Comparison of ENCODE assay signal across 2 cellular contexts in the genomic region with DNA sequence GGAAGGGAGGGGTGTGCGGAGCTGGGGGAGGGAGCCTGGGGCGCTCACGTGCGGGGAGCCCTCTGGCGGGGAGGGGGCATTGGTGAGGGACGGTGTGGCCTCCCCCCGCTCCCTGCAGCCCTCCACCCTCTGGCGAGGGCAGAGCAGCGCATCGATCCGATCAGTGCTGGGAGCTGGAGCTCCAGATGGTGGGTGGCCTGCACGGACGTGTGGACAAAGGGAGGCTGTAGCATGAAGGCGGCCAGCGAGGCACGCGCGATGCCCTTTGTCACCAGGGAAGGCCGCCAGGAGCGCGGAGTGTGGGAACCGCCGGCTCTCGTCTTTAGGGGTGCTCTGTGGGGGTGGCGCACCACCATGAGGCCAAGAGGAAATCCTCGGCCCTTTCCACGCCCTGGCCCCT.
TF ChIP-seq lines count a peak whose summit lies in the region.

No MANE protein-coding gene starts in this region.

TF ChIP-seq in HepG2, 621 proteins besides CTCF, POLR2A, EP300 and RAD21:
- TF ChIP-seq, protein P1, sequence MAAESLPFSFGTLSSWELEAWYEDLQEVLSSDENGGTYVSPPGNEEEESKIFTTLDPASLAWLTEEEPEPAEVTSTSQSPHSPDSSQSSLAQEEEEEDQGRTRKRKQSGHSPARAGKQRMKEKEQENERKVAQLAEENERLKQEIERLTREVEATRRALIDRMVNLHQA (CRISPR knock-in tag; IDR thresholded peaks at IDR 0.05), result no peak
- TF ChIP-seq, protein P2, sequence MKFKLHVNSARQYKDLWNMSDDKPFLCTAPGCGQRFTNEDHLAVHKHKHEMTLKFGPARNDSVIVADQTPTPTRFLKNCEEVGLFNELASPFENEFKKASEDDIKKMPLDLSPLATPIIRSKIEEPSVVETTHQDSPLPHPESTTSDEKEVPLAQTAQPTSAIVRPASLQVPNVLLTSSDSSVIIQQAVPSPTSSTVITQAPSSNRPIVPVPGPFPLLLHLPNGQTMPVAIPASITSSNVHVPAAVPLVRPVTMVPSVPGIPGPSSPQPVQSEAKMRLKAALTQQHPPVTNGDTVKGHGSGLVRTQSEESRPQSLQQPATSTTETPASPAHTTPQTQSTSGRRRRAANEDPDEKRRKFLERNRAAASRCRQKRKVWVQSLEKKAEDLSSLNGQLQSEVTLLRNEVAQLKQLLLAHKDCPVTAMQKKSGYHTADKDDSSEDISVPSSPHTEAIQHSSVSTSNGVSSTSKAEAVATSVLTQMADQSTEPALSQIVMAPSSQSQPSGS (CRISPR knock-in tag; IDR thresholded peaks at IDR 0.05), result no peak
- no peak for TF ChIP-seq NFE2 (CRISPR knock-in tag; IDR thresholded peaks at IDR 0.05)
- TF ChIP-seq AGO2 (optimal IDR thresholded peaks at IDR 0.05; ENCODE audit: low read depth, low read length), result no peak
- TF ChIP-seq NCOA2 (CRISPR knock-in tag; IDR thresholded peaks at IDR 0.05), result no peak
- no peak for TF ChIP-seq NCOA1 (CRISPR knock-in tag; IDR thresholded peaks at IDR 0.05)
- no peak for TF ChIP-seq PAF1 (CRISPR knock-in tag; IDR thresholded peaks at IDR 0.05)
- TF ChIP-seq, protein P3, sequence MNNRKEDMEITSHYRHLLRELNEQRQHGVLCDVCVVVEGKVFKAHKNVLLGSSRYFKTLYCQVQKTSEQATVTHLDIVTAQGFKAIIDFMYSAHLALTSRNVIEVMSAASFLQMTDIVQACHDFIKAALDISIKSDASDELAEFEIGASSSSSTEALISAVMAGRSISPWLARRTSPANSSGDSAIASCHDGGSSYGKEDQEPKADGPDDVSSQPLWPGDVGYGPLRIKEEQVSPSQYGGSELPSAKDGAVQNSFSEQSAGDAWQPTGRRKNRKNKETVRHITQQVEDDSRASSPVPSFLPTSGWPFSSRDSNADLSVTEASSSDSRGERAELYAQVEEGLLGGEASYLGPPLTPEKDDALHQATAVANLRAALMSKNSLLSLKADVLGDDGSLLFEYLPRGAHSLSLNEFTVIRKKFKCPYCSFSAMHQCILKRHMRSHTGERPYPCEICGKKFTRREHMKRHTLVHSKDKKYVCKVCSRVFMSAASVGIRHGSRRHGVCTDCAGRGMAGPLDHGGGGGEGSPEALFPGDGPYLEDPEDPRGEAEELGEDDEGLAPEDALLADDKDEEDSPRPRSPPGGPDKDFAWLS (CRISPR knock-in tag; IDR thresholded peaks at IDR 0.05; ENCODE audit: borderline replicate concordance), result no peak
- TF ChIP-seq POGZ (CRISPR knock-in tag; IDR thresholded peaks at IDR 0.05), result no peak
- TF ChIP-seq, protein P4, sequence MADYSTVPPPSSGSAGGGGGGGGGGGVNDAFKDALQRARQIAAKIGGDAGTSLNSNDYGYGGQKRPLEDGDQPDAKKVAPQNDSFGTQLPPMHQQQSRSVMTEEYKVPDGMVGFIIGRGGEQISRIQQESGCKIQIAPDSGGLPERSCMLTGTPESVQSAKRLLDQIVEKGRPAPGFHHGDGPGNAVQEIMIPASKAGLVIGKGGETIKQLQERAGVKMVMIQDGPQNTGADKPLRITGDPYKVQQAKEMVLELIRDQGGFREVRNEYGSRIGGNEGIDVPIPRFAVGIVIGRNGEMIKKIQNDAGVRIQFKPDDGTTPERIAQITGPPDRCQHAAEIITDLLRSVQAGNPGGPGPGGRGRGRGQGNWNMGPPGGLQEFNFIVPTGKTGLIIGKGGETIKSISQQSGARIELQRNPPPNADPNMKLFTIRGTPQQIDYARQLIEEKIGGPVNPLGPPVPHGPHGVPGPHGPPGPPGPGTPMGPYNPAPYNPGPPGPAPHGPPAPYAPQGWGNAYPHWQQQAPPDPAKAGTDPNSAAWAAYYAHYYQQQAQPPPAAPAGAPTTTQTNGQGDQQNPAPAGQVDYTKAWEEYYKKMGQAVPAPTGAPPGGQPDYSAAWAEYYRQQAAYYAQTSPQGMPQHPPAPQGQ (CRISPR knock-in tag; IDR thresholded peaks at IDR 0.05; ENCODE audit: borderline replicate concordance), result no peak
- no peak for TF ChIP-seq ZNF7 (CRISPR knock-in tag; IDR thresholded peaks at IDR 0.05)
- TF ChIP-seq SATB2 (CRISPR knock-in tag; IDR thresholded peaks at IDR 0.05), result no peak

TF ChIP-seq in WTC11, 78 proteins besides CTCF, POLR2A, EP300 and RAD21 (continues in another document):
- no peak for TF ChIP-seq FOXP1 (CRISPR knock-in tag; IDR thresholded peaks at IDR 0.05; ENCODE audit: borderline replicate concordance)
- TF ChIP-seq SMAD3 (CRISPR knock-in tag; IDR thresholded peaks at IDR 0.05; ENCODE audit: borderline replicate concordance), result no peak
- TF ChIP-seq, protein P5, sequence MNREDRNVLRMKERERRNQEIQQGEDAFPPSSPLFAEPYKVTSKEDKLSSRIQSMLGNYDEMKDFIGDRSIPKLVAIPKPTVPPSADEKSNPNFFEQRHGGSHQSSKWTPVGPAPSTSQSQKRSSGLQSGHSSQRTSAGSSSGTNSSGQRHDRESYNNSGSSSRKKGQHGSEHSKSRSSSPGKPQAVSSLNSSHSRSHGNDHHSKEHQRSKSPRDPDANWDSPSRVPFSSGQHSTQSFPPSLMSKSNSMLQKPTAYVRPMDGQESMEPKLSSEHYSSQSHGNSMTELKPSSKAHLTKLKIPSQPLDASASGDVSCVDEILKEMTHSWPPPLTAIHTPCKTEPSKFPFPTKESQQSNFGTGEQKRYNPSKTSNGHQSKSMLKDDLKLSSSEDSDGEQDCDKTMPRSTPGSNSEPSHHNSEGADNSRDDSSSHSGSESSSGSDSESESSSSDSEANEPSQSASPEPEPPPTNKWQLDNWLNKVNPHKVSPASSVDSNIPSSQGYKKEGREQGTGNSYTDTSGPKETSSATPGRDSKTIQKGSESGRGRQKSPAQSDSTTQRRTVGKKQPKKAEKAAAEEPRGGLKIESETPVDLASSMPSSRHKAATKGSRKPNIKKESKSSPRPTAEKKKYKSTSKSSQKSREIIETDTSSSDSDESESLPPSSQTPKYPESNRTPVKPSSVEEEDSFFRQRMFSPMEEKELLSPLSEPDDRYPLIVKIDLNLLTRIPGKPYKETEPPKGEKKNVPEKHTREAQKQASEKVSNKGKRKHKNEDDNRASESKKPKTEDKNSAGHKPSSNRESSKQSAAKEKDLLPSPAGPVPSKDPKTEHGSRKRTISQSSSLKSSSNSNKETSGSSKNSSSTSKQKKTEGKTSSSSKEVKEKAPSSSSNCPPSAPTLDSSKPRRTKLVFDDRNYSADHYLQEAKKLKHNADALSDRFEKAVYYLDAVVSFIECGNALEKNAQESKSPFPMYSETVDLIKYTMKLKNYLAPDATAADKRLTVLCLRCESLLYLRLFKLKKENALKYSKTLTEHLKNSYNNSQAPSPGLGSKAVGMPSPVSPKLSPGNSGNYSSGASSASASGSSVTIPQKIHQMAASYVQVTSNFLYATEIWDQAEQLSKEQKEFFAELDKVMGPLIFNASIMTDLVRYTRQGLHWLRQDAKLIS (CRISPR knock-in tag; IDR thresholded peaks at IDR 0.05; ENCODE audit: borderline replicate concordance), result no peak
- TF ChIP-seq FOXK1 (CRISPR knock-in tag; IDR thresholded peaks at IDR 0.05), result no peak
- TF ChIP-seq, protein P6, sequence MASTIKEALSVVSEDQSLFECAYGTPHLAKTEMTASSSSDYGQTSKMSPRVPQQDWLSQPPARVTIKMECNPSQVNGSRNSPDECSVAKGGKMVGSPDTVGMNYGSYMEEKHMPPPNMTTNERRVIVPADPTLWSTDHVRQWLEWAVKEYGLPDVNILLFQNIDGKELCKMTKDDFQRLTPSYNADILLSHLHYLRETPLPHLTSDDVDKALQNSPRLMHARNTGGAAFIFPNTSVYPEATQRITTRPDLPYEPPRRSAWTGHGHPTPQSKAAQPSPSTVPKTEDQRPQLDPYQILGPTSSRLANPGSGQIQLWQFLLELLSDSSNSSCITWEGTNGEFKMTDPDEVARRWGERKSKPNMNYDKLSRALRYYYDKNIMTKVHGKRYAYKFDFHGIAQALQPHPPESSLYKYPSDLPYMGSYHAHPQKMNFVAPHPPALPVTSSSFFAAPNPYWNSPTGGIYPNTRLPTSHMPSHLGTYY (CRISPR knock-in tag; IDR thresholded peaks at IDR 0.05), result no peak
- no peak for TF ChIP-seq PRRX2 (CRISPR knock-in tag; IDR thresholded peaks at IDR 0.05)
- TF ChIP-seq, protein P2 (CRISPR knock-in tag; IDR thresholded peaks at IDR 0.05; ENCODE audit: borderline replicate concordance, low read depth), result no peak
- TF ChIP-seq, protein P7, sequence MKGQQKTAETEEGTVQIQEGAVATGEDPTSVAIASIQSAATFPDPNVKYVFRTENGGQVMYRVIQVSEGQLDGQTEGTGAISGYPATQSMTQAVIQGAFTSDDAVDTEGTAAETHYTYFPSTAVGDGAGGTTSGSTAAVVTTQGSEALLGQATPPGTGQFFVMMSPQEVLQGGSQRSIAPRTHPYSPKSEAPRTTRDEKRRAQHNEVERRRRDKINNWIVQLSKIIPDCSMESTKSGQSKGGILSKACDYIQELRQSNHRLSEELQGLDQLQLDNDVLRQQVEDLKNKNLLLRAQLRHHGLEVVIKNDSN (CRISPR knock-in tag; IDR thresholded peaks at IDR 0.05), result no peak
- no peak for TF ChIP-seq ZNF263 (CRISPR knock-in tag; IDR thresholded peaks at IDR 0.05; ENCODE audit: low read depth)
- TF ChIP-seq, protein P8, sequence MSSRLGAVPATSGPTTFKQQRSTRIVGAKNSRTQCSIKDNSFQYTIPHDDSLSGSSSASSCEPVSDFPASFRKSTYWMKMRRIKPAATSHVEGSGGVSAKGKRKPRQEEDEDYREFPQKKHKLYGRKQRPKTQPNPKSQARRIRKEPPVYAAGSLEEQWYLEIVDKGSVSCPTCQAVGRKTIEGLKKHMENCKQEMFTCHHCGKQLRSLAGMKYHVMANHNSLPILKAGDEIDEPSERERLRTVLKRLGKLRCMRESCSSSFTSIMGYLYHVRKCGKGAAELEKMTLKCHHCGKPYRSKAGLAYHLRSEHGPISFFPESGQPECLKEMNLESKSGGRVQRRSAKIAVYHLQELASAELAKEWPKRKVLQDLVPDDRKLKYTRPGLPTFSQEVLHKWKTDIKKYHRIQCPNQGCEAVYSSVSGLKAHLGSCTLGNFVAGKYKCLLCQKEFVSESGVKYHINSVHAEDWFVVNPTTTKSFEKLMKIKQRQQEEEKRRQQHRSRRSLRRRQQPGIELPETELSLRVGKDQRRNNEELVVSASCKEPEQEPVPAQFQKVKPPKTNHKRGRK (CRISPR knock-in tag; IDR thresholded peaks at IDR 0.05; ENCODE audit: borderline replicate concordance), result no peak
- TF ChIP-seq, protein P9, sequence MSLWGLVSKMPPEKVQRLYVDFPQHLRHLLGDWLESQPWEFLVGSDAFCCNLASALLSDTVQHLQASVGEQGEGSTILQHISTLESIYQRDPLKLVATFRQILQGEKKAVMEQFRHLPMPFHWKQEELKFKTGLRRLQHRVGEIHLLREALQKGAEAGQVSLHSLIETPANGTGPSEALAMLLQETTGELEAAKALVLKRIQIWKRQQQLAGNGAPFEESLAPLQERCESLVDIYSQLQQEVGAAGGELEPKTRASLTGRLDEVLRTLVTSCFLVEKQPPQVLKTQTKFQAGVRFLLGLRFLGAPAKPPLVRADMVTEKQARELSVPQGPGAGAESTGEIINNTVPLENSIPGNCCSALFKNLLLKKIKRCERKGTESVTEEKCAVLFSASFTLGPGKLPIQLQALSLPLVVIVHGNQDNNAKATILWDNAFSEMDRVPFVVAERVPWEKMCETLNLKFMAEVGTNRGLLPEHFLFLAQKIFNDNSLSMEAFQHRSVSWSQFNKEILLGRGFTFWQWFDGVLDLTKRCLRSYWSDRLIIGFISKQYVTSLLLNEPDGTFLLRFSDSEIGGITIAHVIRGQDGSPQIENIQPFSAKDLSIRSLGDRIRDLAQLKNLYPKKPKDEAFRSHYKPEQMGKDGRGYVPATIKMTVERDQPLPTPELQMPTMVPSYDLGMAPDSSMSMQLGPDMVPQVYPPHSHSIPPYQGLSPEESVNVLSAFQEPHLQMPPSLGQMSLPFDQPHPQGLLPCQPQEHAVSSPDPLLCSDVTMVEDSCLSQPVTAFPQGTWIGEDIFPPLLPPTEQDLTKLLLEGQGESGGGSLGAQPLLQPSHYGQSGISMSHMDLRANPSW (CRISPR knock-in tag; conservative IDR thresholded peaks at IDR 0.05; ENCODE audit: low read depth), result no peak
- TF ChIP-seq, protein P10, sequence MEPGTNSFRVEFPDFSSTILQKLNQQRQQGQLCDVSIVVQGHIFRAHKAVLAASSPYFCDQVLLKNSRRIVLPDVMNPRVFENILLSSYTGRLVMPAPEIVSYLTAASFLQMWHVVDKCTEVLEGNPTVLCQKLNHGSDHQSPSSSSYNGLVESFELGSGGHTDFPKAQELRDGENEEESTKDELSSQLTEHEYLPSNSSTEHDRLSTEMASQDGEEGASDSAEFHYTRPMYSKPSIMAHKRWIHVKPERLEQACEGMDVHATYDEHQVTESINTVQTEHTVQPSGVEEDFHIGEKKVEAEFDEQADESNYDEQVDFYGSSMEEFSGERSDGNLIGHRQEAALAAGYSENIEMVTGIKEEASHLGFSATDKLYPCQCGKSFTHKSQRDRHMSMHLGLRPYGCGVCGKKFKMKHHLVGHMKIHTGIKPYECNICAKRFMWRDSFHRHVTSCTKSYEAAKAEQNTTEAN (CRISPR knock-in tag; IDR thresholded peaks at IDR 0.05), result no peak
- TF ChIP-seq ZNF232 (CRISPR knock-in tag; IDR thresholded peaks at IDR 0.05), result no peak
- TF ChIP-seq, protein P11, sequence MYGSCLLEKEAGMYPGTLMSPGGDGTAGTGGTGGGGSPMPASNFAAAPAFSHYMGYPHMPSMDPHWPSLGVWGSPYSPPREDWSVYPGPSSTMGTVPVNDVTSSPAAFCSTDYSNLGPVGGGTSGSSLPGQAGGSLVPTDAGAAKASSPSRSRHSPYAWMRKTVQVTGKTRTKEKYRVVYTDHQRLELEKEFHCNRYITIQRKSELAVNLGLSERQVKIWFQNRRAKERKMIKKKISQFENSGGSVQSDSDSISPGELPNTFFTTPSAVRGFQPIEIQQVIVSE (CRISPR knock-in tag; IDR thresholded peaks at IDR 0.05; ENCODE audit: borderline replicate concordance), result no peak
- TF ChIP-seq JUN (CRISPR knock-in tag; IDR thresholded peaks at IDR 0.05), result no peak
